1 cellular context compared by ENCODE assay signal in genomic region chr11:61090982-61091372, GRCh38.
TF ChIP-seq lines count a peak whose summit lies in the region.

No MANE protein-coding gene starts in this region.

TF ChIP-seq in GM12878, 131 proteins besides CTCF, POLR2A, EP300 and RAD21:
- no peak for TF ChIP-seq IRF4 (IDR thresholded peaks at IDR 0.05; ENCODE audit: low read depth, low read length)
- TF ChIP-seq RUNX3 (IDR thresholded peaks at IDR 0.05; ENCODE audit: low read length): no peak
- TF ChIP-seq IKZF1 (conservative IDR thresholded peaks at IDR 0.05): no peak
- no peak for TF ChIP-seq MYB (IDR thresholded peaks at IDR 0.05; ENCODE audit: borderline replicate concordance, low read depth, low read length)
- TF ChIP-seq NFXL1 (IDR thresholded peaks at IDR 0.05; ENCODE audit: borderline replicate concordance): no peak
- no peak for TF ChIP-seq POLR2AphosphoS2 (IDR thresholded peaks at IDR 0.05; ENCODE audit: low read depth, low read length)
- no peak for TF ChIP-seq RFX5 (IDR thresholded peaks at IDR 0.05; ENCODE audit: low read depth, low read length)
- no peak for TF ChIP-seq ZBTB40 (IDR thresholded peaks at IDR 0.05; ENCODE audit: borderline replicate concordance)
- no peak for TF ChIP-seq CEBPZ (IDR thresholded peaks at IDR 0.05; ENCODE audit: low read depth, low read length)
- no peak for TF ChIP-seq YBX1 (IDR thresholded peaks at IDR 0.05)
- TF ChIP-seq CBFB (IDR thresholded peaks at IDR 0.05; ENCODE audit: low read depth): no peak
